21 cellular contexts compared by ENCODE assay signal in genomic region chr1:44720281-44720680, GRCh38. TPM values are rescaled to one million over a fixed set of nuclear protein-coding genes. Genes with fewer than 3 reads are reported as not detected.
DNase-seq lines count a peak whose midpoint lies in the region; ATAC-seq and TF ChIP-seq lines count a peak whose summit lies in the region.
"Had no signal": no experiment of that assay in that cellular context is flagged by ENCODE, and none has a peak within 500 bp of the region (broad histone marks: within the 10 kb centered on the region; RNA-seq: fewer than 3 reads in every experiment).

No MANE protein-coding gene starts in this region.

- TF ChIP-seq CTCF in A673 (conservative IDR thresholded peaks at IDR 0.05; ENCODE audit: low read depth, low read length), result no peak
- TF ChIP-seq CTCF in CD14-positive monocyte (IDR thresholded peaks at IDR 0.05), result no peak
- no peak for TF ChIP-seq CTCF in PC-9 (conservative IDR thresholded peaks at IDR 0.05)
- no peak for TF ChIP-seq CTCF in chondrocyte (IDR thresholded peaks at IDR 0.05)
- TF ChIP-seq CTCF in prostate gland (IDR thresholded peaks at IDR 0.05), result no peak

- H3K36me3 Mint-ChIP-seq in CD14-positive monocyte (peaks cover 3 to 5% of the 10 kb centered on the region in 2 donors), chondrocyte (ENCODE audit: low read depth) (no peaks in the 10 kb centered on the region)
- peaks cover 4% of the 10 kb centered on the region for H3K36me3 Mint-ChIP-seq in activated naive CD8-positive, alpha-beta T cell treated with anti-CD3 and anti-CD28 coated beads, Interleukin-2, amount 50 U/mL, for 24 hours (ENCODE audit: low read depth)

- H3K36me3 ChIP-seq in A673 (ENCODE audit: insufficient read depth, low read length, poor library complexity, severe bottlenecking), result no peaks in the 10 kb centered on the region
- H3K36me3 ChIP-seq in PC-9 (ENCODE audit: low read depth), result no peaks in the 10 kb centered on the region
- no peaks in the 10 kb centered on the region for H3K36me3 ChIP-seq in prostate gland
- H3K36me3 ChIP-seq: ascending aorta, colonic mucosa, thyroid gland had no signal

- H4K20me1 ChIP-seq in PC-9 (ENCODE audit: insufficient read depth), result no peaks in the 10 kb centered on the region

- no peaks in the 10 kb centered on the region for H3K79me2 ChIP-seq in PC-9 (ENCODE audit: low read depth)

- H3K9me3 Mint-ChIP-seq in CD14-positive monocyte, result peaks cover 0 to 5% (median 0%) of the 10 kb centered on the region in 7 donors
- H3K9me3 Mint-ChIP-seq in activated naive CD8-positive, alpha-beta T cell treated with anti-CD3 and anti-CD28 coated beads, Interleukin-2, amount 50 U/mL, for 24 hours, result no peaks in the 10 kb centered on the region
- no peaks in the 10 kb centered on the region for H3K9me3 Mint-ChIP-seq in chondrocyte (ENCODE audit: low read depth)

- H3F3A ChIP-seq in PC-9 (ENCODE audit: insufficient read depth, low read depth), result peaks cover 31% of the 10 kb centered on the region; the same call in 1 of the 2 replicates

- no peak for ATAC-seq in activated naive CD8-positive, alpha-beta T cell treated with anti-CD3 and anti-CD28 coated beads, Interleukin-2, amount 50 U/mL, for 24 hours
- ATAC-seq in GM21528 (IDR thresholded peaks at IDR 0.05; ENCODE audit: low FRiP score, unreplicated experiment), result no peak

- intact Hi-C loops in A673 (cut with micrococcal nuclease; ENCODE audit: unreplicated experiment), result no loop called here
- intact Hi-C loops in CD14-positive monocyte (cut with micrococcal nuclease), result loop anchor here (10.0 kb wide), 2 partner anchors 45 to 55 kb away; partner anchors contain the start of genes ARMH1 (in 1 of the 2), RPS8 (in 1 of the 2) and TMEM53 (in 1 of the 2)
- intact Hi-C loops in PC-9 (cut with micrococcal nuclease; ENCODE audit: unreplicated experiment), result no loop called here
- intact Hi-C loops in prostate gland (cut with DNase I), result no loop called here

- H2AFZ ChIP-seq in PC-9, result no peak overlapping the region

- H3K4me3 Mint-ChIP-seq in CD14-positive monocyte (no peak overlapping the region), chondrocyte (ENCODE audit: unreplicated experiment) (no peak overlapping the region)
- no peak overlapping the region for H3K4me3 Mint-ChIP-seq in activated naive CD8-positive, alpha-beta T cell treated with anti-CD3 and anti-CD28 coated beads, Interleukin-2, amount 50 U/mL, for 24 hours

- H3K27me3 Mint-ChIP-seq in CD14-positive monocyte (ENCODE audit: low read depth in 3 of 3) (peaks cover 4 to 9% (median 4%) of the 10 kb centered on the region in 3 donors), chondrocyte (ENCODE audit: low read depth) (peaks cover 6% of the 10 kb centered on the region)
- no peaks in the 10 kb centered on the region for H3K27me3 Mint-ChIP-seq in activated naive CD8-positive, alpha-beta T cell treated with anti-CD3 and anti-CD28 coated beads, Interleukin-2, amount 50 U/mL, for 24 hours

- DNase-seq in A673 (ENCODE audit: low spot score) (peak; percentile 42), CD14-positive monocyte (ENCODE audit: low spot score) (no peak), PC-9 (no peak), chondrocyte (ENCODE audit: low spot score) (no peak), NCI-H2107 (lab: John Stamatoyannopoulos, UW) (no peak), prostate gland (ENCODE audit: low spot score) (no peak)
- no peak for DNase-seq in activated naive CD8-positive, alpha-beta T cell treated with anti-CD3 and anti-CD28 coated beads, Interleukin-2, amount 50 U/mL, for 24 hours
- DNase-seq: activated CD8-positive, alpha-beta memory T cell treated with anti-CD3 and anti-CD28 coated beads, Interleukin-2, amount 50 U/mL, for 48 hours; C1 segment of cervical spinal cord; colonic mucosa; NCI-H187 treated with DMSO at 0.1 percent for 48 hours; NCI-H510A; retina; thyroid gland had no signal

- H3K4me2 ChIP-seq in PC-9, result no peak overlapping the region; the same call in 1 of the 2 replicates

- H3K4me3 ChIP-seq in A673 (ENCODE audit: low read depth, low read length, poor library complexity, severe bottlenecking) (no peak overlapping the region), PC-9 (no peak overlapping the region), prostate gland (no peak overlapping the region)
- H3K4me3 ChIP-seq: ascending aorta, colonic mucosa, SK-N-MC, thyroid gland had no signal

- no peaks in the 10 kb centered on the region for H3K27me3 ChIP-seq in A673 (replicated peaks; ENCODE audit: insufficient read depth, low read depth, low read length, poor library complexity)
- no peaks in the 10 kb centered on the region for H3K27me3 ChIP-seq in PC-9 (ENCODE audit: insufficient read depth, low read depth)
- no peaks in the 10 kb centered on the region for H3K27me3 ChIP-seq in prostate gland (replicated peaks; ENCODE audit: insufficient read depth)
- H3K27me3 ChIP-seq: ascending aorta, colonic mucosa, thyroid gland had no signal

- H3K4me1 Mint-ChIP-seq in CD14-positive monocyte (peaks cover 55% of the 10 kb centered on the region), chondrocyte (ENCODE audit: low read depth) (peaks cover 5% of the 10 kb centered on the region)
- peaks cover 84% of the 10 kb centered on the region for H3K4me1 Mint-ChIP-seq in activated naive CD8-positive, alpha-beta T cell treated with anti-CD3 and anti-CD28 coated beads, Interleukin-2, amount 50 U/mL, for 24 hours

- CTCF ChIA-PET in A673 (lab: Charles Lee), result no interaction called here
- CTCF ChIA-PET in PC-9 (lab: Charles Lee), result interaction anchor here (0.6 kb wide), 3 partner anchors 73 to 779 kb away, joined by 4 to 13 read pairs (median 8); no protein-coding TSS in a partner anchor

- WGBS in prostate gland, result 91% methylated on average over 4 of the region's 4 CpGs

- H3K9me2 ChIP-seq in PC-9 (ENCODE audit: insufficient read depth), result no peaks in the 10 kb centered on the region

- no peaks in the 10 kb centered on the region for H3K9me3 ChIP-seq in A673 (ENCODE audit: low read depth, low read length, poor library complexity, severe bottlenecking)
- no peaks in the 10 kb centered on the region for H3K9me3 ChIP-seq in PC-9 (ENCODE audit: insufficient read depth, low read depth)
- H3K9me3 ChIP-seq in prostate gland, result no peaks in the 10 kb centered on the region
- H3K9me3 ChIP-seq: ascending aorta, colonic mucosa, thyroid gland had no signal

- H3K27ac Mint-ChIP-seq in CD14-positive monocyte, result peak overlapping the region in 4 of 7 donors; percentile 36 to 93 (median 88)
- H3K27ac Mint-ChIP-seq in activated naive CD8-positive, alpha-beta T cell treated with anti-CD3 and anti-CD28 coated beads, Interleukin-2, amount 50 U/mL, for 24 hours, result peak overlapping the region; percentile 100
- no peak overlapping the region for H3K27ac Mint-ChIP-seq in chondrocyte (ENCODE audit: unreplicated experiment)

- H3K27ac ChIP-seq in A673 (ENCODE audit: low read depth, low read length, poor library complexity, severe bottlenecking) (no peak overlapping the region), PC-9 (0 out of 2 replicates have a peak overlapping the region, but pooled peaks have one; percentile 89), prostate gland (no peak overlapping the region)
- H3K27ac ChIP-seq: colonic mucosa, thyroid gland had no signal

- POLR2A ChIA-PET in A673 (lab: Charles Lee; ENCODE audit: low non-redundant PET) (interaction anchor here (0.6 kb wide), 1 partner anchor 98 kb away, joined by 8 read pairs; no protein-coding TSS in a partner anchor), PC-9 (lab: Charles Lee; ENCODE audit: unreplicated experiment) (interaction anchor here (0.5 kb wide), 1 partner anchor 864 kb away, joined by 3 read pairs; no protein-coding TSS in a partner anchor)

- BruUV-seq in A673 (replicated peaks; lab: Mats Ljungman, UMichigan) (no TSS peak), PC-9 (replicated peaks; lab: Mats Ljungman, UMichigan) (no TSS peak)

- TF ChIP-seq POLR2A in prostate gland (IDR thresholded peaks at IDR 0.05), result no peak

- H3K4me1 ChIP-seq in A673 (ENCODE audit: insufficient read depth, low read length, poor library complexity, severe bottlenecking) (peaks cover 3% of the 10 kb centered on the region), PC-9 (replicated peaks; ENCODE audit: insufficient read depth) (peaks cover 18% of the 10 kb centered on the region), prostate gland (replicated peaks) (no peaks in the 10 kb centered on the region)
- H3K4me1 ChIP-seq: ascending aorta, colonic mucosa, thyroid gland had no signal

RNA-seq across cellular contexts. Expression of gene RNU5D-1, which starts 10.7 kb away (rescaled TPM):
- total RNA-seq in A673 (2021), result not detected in 2 replicates
- not detected for polyA plus RNA-seq in CD14-positive monocyte
- total RNA-seq in PC-9 (2021), result not detected in 2 replicates
- total RNA-seq in chondrocyte, result not detected in 3 replicates
- total RNA-seq in prostate gland, result not detected
- total RNA-seq: ascending aorta, colonic mucosa, H1, lower leg skin, M059J, thyroid gland had no signal
- polyA plus RNA-seq: neural cell had no signal

RNA-seq across cellular contexts. Expression of gene KIF2C, which starts 19.4 kb away (rescaled TPM):
- total RNA-seq in A673 (2021), result 127 and 136 TPM in 2 replicates
- under 1 TPM; 0.24 to 0.29 TPM for polyA plus RNA-seq in CD14-positive monocyte
- 103 and 119 TPM in 2 replicates for total RNA-seq in PC-9 (2021)
- total RNA-seq in chondrocyte, result 5.4 to 6.7 TPM (median 6.2 TPM) in 3 replicates
- 10 to 100 TPM in 1 of 2 donors, 1 to 10 TPM in 1; 3.5 to 13.2 TPM for total RNA-seq in prostate gland

RNA-seq across cellular contexts. Expression of gene ARMH1, which starts 45.8 kb away (rescaled TPM):
- 0.26 and 0.87 TPM in 2 replicates for total RNA-seq in A673 (2021)
- 10 to 100 TPM; 14.7 to 15.8 TPM for polyA plus RNA-seq in CD14-positive monocyte
- total RNA-seq in PC-9 (2021), result 16.3 and 16.9 TPM in 2 replicates
- 1.3 to 2.1 TPM (median 1.7 TPM) in 3 replicates for total RNA-seq in chondrocyte
- total RNA-seq in prostate gland, result 1 to 10 TPM; 1.0 to 3.6 TPM
- total RNA-seq: ascending aorta had no signal

RNA-seq across cellular contexts. Expression of gene TMEM53, which starts 46.0 kb away (rescaled TPM):
- total RNA-seq in A673 (2021) (3.3 and 5.6 TPM in 2 replicates), PC-9 (2021) (33.2 and 36.1 TPM in 2 replicates), chondrocyte (5.2 to 7.2 TPM (median 5.8 TPM) in 3 replicates), prostate gland (1 to 10 TPM; 2.7 to 6.9 TPM)
- polyA plus RNA-seq in CD14-positive monocyte, result 1 to 10 TPM; 8.6 to 8.8 TPM

RNA-seq across cellular contexts. Expression of gene RPS8, which starts 55.1 kb away (rescaled TPM):
- 1,717 and 1,734 TPM in 2 replicates for total RNA-seq in A673 (2021)
- polyA plus RNA-seq in CD14-positive monocyte, result 100 to 1,000 TPM; 413 to 419 TPM
- 2,059 and 2,176 TPM in 2 replicates for total RNA-seq in PC-9 (2021)
- 1,170 to 1,234 TPM (median 1,179 TPM) in 3 replicates for total RNA-seq in chondrocyte
- 1,000 to 10,000 TPM; 1,669 to 3,439 TPM for total RNA-seq in prostate gland

Comparison
In these comparisons a context has a peak if more than half of its experiments do, and no peak if none do; other contexts are left out.
1. intact Hi-C loops: an anchor here in CD14-positive monocyte (10.0 kb wide); none called in A673, PC-9 and prostate gland.